ENCODE assay signal across 1 cellular context in genomic region chr4:38606587-38606905, GRCh38.
TF ChIP-seq lines count a peak whose summit lies in the region.

No MANE protein-coding gene starts in this region.

TF ChIP-seq in HepG2, 621 proteins besides CTCF, POLR2A, EP300 and RAD21 (continued from another document):
- TF ChIP-seq NFE2L1 (CRISPR knock-in tag; IDR thresholded peaks at IDR 0.05; ENCODE audit: borderline replicate concordance) (no peak), BHLHE40 (IDR thresholded peaks at IDR 0.05; ENCODE audit: low read length) (no peak), GABPA (IDR thresholded peaks at IDR 0.05; ENCODE audit: low read depth, low read length) (no peak), GABPA (CRISPR knock-in tag; IDR thresholded peaks at IDR 0.05; ENCODE audit: low read depth) (no peak), JUNB (CRISPR knock-in tag; IDR thresholded peaks at IDR 0.05; ENCODE audit: borderline replicate concordance) (no peak), HOXA9 (CRISPR knock-in tag; IDR thresholded peaks at IDR 0.05; ENCODE audit: borderline replicate concordance) (no peak), NPAS2 (CRISPR knock-in tag; IDR thresholded peaks at IDR 0.05; ENCODE audit: borderline replicate concordance) (no peak), RBM22 (optimal IDR thresholded peaks at IDR 0.05; ENCODE audit: low read length) (no peak), ZNF44 (CRISPR knock-in tag; IDR thresholded peaks at IDR 0.05) (no peak)
